Comparison of ENCODE assay signal across 8 cellular contexts in genomic region chr1:15328785-15329480, GRCh38.
DNase-seq lines count a peak whose midpoint lies in the region; ATAC-seq and TF ChIP-seq lines count a peak whose summit lies in the region.

No MANE protein-coding gene starts in this region.

- no peak overlapping the region for H3K4me3 Mint-ChIP-seq in activated CD4-positive, alpha-beta T cell treated with anti-CD3 and anti-CD28 coated beads for 36 hours

- whole genome bisulfite sequencing in right lobe of liver (ENCODE audit: insufficient coverage, low coverage, low lambda C conversion rate, missing lambda C conversion rate), result 13% methylated on average over 16 of the region's 21 CpGs

- H3K9me3 ChIP-seq in HEK293 (ENCODE audit: control insufficient read depth, insufficient read depth, low read depth, low read length), result no peaks in the 10 kb centered on the region
- no peaks in the 10 kb centered on the region for H3K9me3 ChIP-seq in right lobe of liver

- peak in 26 of 61 donors; percentile 6 to 73 (median 22) for DNase-seq in caudate nucleus (lab: John Stamatoyannopoulos, UW)
- peak; percentile 67 to 81 (median 76) for DNase-seq in right lobe of liver
- no peak for DNase-seq in D341Med (ENCODE audit: low spot score)
- DNase-seq in NCI-H1417 treated with DMSO at 0.1 percent for 48 hours (lab: John Stamatoyannopoulos, UW), result no peak
- DNase-seq in activated effector memory CD4-positive, alpha-beta T cell treated with anti-CD3 and anti-CD28 coated beads, Interleukin-2, amount 50 U/mL, for 16 hours, result no peak
- DNase-seq in activated CD4-positive, alpha-beta T cell treated with anti-CD3 and anti-CD28 coated beads for 36 hours, result no peak

- peaks cover 8% of the 10 kb centered on the region for H3K27me3 Mint-ChIP-seq in activated CD4-positive, alpha-beta T cell treated with anti-CD3 and anti-CD28 coated beads for 36 hours

- H3K27ac Mint-ChIP-seq in activated CD4-positive, alpha-beta T cell treated with anti-CD3 and anti-CD28 coated beads for 36 hours, result no peak overlapping the region

- peak; percentile 81 to 94 (median 89) for ATAC-seq in right lobe of liver
- no peak for ATAC-seq in activated CD4-positive, alpha-beta T cell treated with anti-CD3 and anti-CD28 coated beads for 36 hours

- peaks cover 15% of the 10 kb centered on the region for H3K4me1 ChIP-seq in ACC112 (ENCODE audit: control insufficient read depth, insufficient read depth, low read length, unreplicated experiment)
- H3K4me1 ChIP-seq in HEK293 (ENCODE audit: control insufficient read depth, insufficient read depth, low read length), result peaks cover 13% of the 10 kb centered on the region
- H3K4me1 ChIP-seq in right lobe of liver, result peaks cover 0 to 13% (median 6%) of the 10 kb centered on the region in 4 donors

- TF ChIP-seq POLR2A in right lobe of liver (IDR thresholded peaks at IDR 0.05), result no peak

- H2AFZ ChIP-seq in ACC112 (ENCODE audit: low read length, unreplicated experiment), result peak overlapping the region; percentile 7

- no peaks in the 10 kb centered on the region; the same call in 1 of the 2 replicates for H3K27me3 ChIP-seq in ACC112 (ENCODE audit: insufficient read depth, low read length)
- no peaks in the 10 kb centered on the region for H3K27me3 ChIP-seq in right lobe of liver

- no peaks in the 10 kb centered on the region for H3K9me3 Mint-ChIP-seq in activated CD4-positive, alpha-beta T cell treated with anti-CD3 and anti-CD28 coated beads for 36 hours (ENCODE audit: low read depth)

- intact Hi-C loops in right lobe of liver (cut with DNase I), result loop anchor here in 1 of 2 donors (5.0 kb wide), 1 partner anchor 103 kb away; no protein-coding TSS in a partner anchor
- intact Hi-C loops in activated CD4-positive, alpha-beta T cell treated with anti-CD3 and anti-CD28 coated beads for 36 hours (cut with DNase I, micrococcal nuclease), result no loop called here

- H3K36me3 ChIP-seq in ACC112 (ENCODE audit: insufficient read depth, low read length) (no peaks in the 10 kb centered on the region), HEK293 (ENCODE audit: control insufficient read depth in 2 of 2, insufficient read depth in 1 of 2, low read length in 2 of 2) (no peaks in the 10 kb centered on the region), right lobe of liver (no peaks in the 10 kb centered on the region)

- no peaks in the 10 kb centered on the region for H3K36me3 Mint-ChIP-seq in activated CD4-positive, alpha-beta T cell treated with anti-CD3 and anti-CD28 coated beads for 36 hours (ENCODE audit: low read depth)

- CTCF ChIA-PET in HEK293 (lab: Yijun Ruan, JAX), result interaction anchor here (1.0 kb wide), 2 partner anchors 102 to 103 kb away, joined by 3 read pairs; no protein-coding TSS in a partner anchor
- CTCF ChIA-PET in activated CD4-positive, alpha-beta T cell treated with anti-CD3 and anti-CD28 coated beads for 36 hours (lab: Charles Lee), result interaction anchor here (0.7 to 0.8 kb wide), 2 partner anchors 13 to 197 kb away, joined by 3 read pairs; no protein-coding TSS in a partner anchor

- H3K4me1 Mint-ChIP-seq in activated CD4-positive, alpha-beta T cell treated with anti-CD3 and anti-CD28 coated beads for 36 hours, result no peaks in the 10 kb centered on the region

- H3K4me3 ChIP-seq in ACC112 (ENCODE audit: low read depth, low read length), result peak overlapping the region; percentile 67
- H3K4me3 ChIP-seq in HEK293 (ENCODE audit: low read depth, low read length), result no peak overlapping the region
- H3K4me3 ChIP-seq in right lobe of liver, result no peak overlapping the region

- H3K79me2 ChIP-seq in ACC112 (ENCODE audit: control insufficient read depth, insufficient read depth, low read length, unreplicated experiment), result no peaks in the 10 kb centered on the region

- H3K27ac ChIP-seq in ACC112 (ENCODE audit: low read depth, low read length) (peak overlapping the region; percentile 44; the same call in 1 of the 2 replicates), HEK293 (ENCODE audit: extremely low read depth, low read depth, low read length) (no peak overlapping the region), caudate nucleus (ENCODE audit: low read depth, low read length) (peak overlapping the region; percentile 24), right lobe of liver (peak overlapping the region in 2 of 3 donors; percentile 15 to 49)

- no peak for TF ChIP-seq CTCF in HEK293 (tag by site-specific recombination; IDR thresholded peaks at IDR 0.05)
- peak in 1 of 4 donors; percentile 15 for TF ChIP-seq CTCF in right lobe of liver (IDR thresholded peaks at IDR 0.05)

- POLR2A ChIA-PET in HEK293 (lab: Yijun Ruan, JAX), result no interaction called here
- POLR2A ChIA-PET in activated CD4-positive, alpha-beta T cell treated with anti-CD3 and anti-CD28 coated beads for 36 hours (lab: Charles Lee), result no interaction called here

TF ChIP-seq in HEK293, 187 proteins besides CTCF, POLR2A, EP300 and RAD21:
- TF ChIP-seq ZNF776 (tag by site-specific recombination; IDR thresholded peaks at IDR 0.05; ENCODE audit: borderline replicate concordance), result no peak
- no peak for TF ChIP-seq ZNF433 (tag by site-specific recombination; IDR thresholded peaks at IDR 0.05; ENCODE audit: low read depth)
- peak; percentile 84 for TF ChIP-seq OSR2 (tag by site-specific recombination; IDR thresholded peaks at IDR 0.05)
- TF ChIP-seq ZNF416 (tag by site-specific recombination; IDR thresholded peaks at IDR 0.05), result no peak
- no peak for TF ChIP-seq ZBTB48 (tag by site-specific recombination; IDR thresholded peaks at IDR 0.05)

Comparison
In these comparisons a context has a peak if more than half of its experiments do, and no peak if none do; other contexts are left out.
1. DNase-seq: peak in right lobe of liver (3 of 3); none in D341Med (single experiment), NCI-H1417 treated with DMSO at 0.1 percent for 48 hours (single experiment), activated effector memory CD4-positive, alpha-beta T cell treated with anti-CD3 and anti-CD28 coated beads, Interleukin-2, amount 50 U/mL, for 16 hours (single experiment) and activated CD4-positive, alpha-beta T cell treated with anti-CD3 and anti-CD28 coated beads for 36 hours (single experiment).